15 cellular contexts compared by ENCODE assay signal in the genomic region with DNA sequence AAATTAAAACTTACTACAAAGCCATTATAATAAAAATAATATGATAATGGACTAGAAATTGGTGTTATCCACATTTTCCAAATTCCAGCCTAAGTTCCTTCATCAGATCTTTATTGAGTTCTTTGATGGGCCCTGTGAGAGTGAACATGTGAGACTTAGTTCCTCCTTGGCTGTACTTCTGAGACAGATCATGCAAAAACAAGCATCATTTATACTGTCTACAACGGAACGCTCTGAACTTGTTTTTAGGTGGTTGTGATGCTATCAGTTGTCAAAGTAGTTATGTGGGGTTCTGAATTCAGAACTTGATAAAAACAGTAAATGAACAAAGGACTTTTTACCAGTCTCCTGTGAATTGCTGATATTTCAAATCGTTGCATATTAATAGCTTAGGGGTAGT.
"Had no signal": no experiment of that assay in that cellular context is flagged by ENCODE, and none has a peak within 500 bp of the region (broad histone marks: within the 10 kb centered on the region; RNA-seq: fewer than 3 reads in every experiment).

No MANE protein-coding gene starts in this region.

- H3K9me3 ChIP-seq: colonic mucosa, gastrocnemius medialis, heart right ventricle, left lung had no signal

- H3K27ac ChIP-seq: colonic mucosa, gastrocnemius medialis, heart right ventricle, left lung had no signal

- H3K27me3 ChIP-seq: colonic mucosa had no signal

- ATAC-seq: activated CD8-positive, alpha-beta T cell treated with anti-CD3 and anti-CD28 coated beads, Interleukin-2, amount 10 ng/mL, durations not matched to agents 7 days and 5 days; activated T-cell treated with anti-CD3 and anti-CD28 coated beads, Interleukin-2, amount 50 U/mL, for 4 hours; gastrocnemius medialis; left lung had no signal

- H3K27me3 Mint-ChIP-seq: central memory CD8-positive, alpha-beta T cell had no signal

- H3K36me3 ChIP-seq: colonic mucosa, gastrocnemius medialis, heart right ventricle, left lung had no signal

- H3K27ac Mint-ChIP-seq: activated CD4-positive, alpha-beta T cell treated with anti-CD3 and anti-CD28 coated beads, Interleukin-2, amount 10 ng/mL, durations not matched to agents 24 days and 14 days; activated CD8-positive, alpha-beta T cell treated with anti-CD3 and anti-CD28 coated beads, Interleukin-2, amount 10 ng/mL, durations not matched to agents 7 days and 5 days; activated naive CD4-positive, alpha-beta T cell treated with anti-CD3 and anti-CD28 coated beads for 36 hours; stimulated activated naive CD8-positive, alpha-beta T cell treated with anti-CD3 and anti-CD28 coated beads, Interleukin-15, Interleukin-2, amounts not matched to agents 100 ng/mL and 50 ng/mL, for 24 hours had no signal

- H3K4me3 ChIP-seq: colonic mucosa, gastrocnemius medialis, heart right ventricle, left lung had no signal

- H3K9me3 Mint-ChIP-seq: activated CD4-positive, alpha-beta T cell treated with anti-CD3 and anti-CD28 coated beads, Interleukin-2, amount 10 ng/mL, durations not matched to agents 24 days and 14 days; activated naive CD4-positive, alpha-beta T cell treated with anti-CD3 and anti-CD28 coated beads for 36 hours; activated T-cell treated with anti-CD3 and anti-CD28 coated beads, Interleukin-2, amount 50 U/mL, for 4 hours; central memory CD8-positive, alpha-beta T cell; neural crest cell; stimulated activated naive CD8-positive, alpha-beta T cell treated with anti-CD3 and anti-CD28 coated beads, Interleukin-15, Interleukin-2, amounts not matched to agents 100 ng/mL and 50 ng/mL, for 24 hours had no signal

- FAIRE-seq: endometrium had no signal

- DNase-seq: activated CD4-positive, alpha-beta T cell treated with anti-CD3 and anti-CD28 coated beads, Interleukin-2, amount 10 ng/mL, durations not matched to agents 24 days and 14 days; activated CD8-positive, alpha-beta memory T cell treated with anti-CD3 and anti-CD28 coated beads, Interleukin-2, amount 50 U/mL, for 4 hours; activated CD8-positive, alpha-beta T cell treated with anti-CD3 and anti-CD28 coated beads, Interleukin-2, amount 10 ng/mL, durations not matched to agents 7 days and 5 days; activated naive CD4-positive, alpha-beta T cell treated with anti-CD3 and anti-CD28 coated beads for 36 hours; activated T-cell treated with anti-CD3 and anti-CD28 coated beads, Interleukin-2, amount 50 U/mL, for 4 hours; colonic mucosa; gastrocnemius medialis; heart right ventricle; left lung; mammary epithelial cell; stimulated activated CD4-positive, alpha-beta T cell treated with anti-CD3 and anti-CD28 coated beads, Interleukin-2, amount 100 ng/mL, for 24 hours had no signal

- H3K4me1 ChIP-seq: colonic mucosa, left lung had no signal

- H3K4me1 Mint-ChIP-seq: central memory CD8-positive, alpha-beta T cell had no signal

- H3K4me3 Mint-ChIP-seq: activated CD4-positive, alpha-beta T cell treated with anti-CD3 and anti-CD28 coated beads, Interleukin-2, amount 10 ng/mL, durations not matched to agents 24 days and 14 days; activated CD8-positive, alpha-beta T cell treated with anti-CD3 and anti-CD28 coated beads, Interleukin-2, amount 10 ng/mL, durations not matched to agents 7 days and 5 days; activated naive CD4-positive, alpha-beta T cell treated with anti-CD3 and anti-CD28 coated beads for 36 hours; activated T-cell treated with anti-CD3 and anti-CD28 coated beads, Interleukin-2, amount 50 U/mL, for 4 hours; central memory CD8-positive, alpha-beta T cell; neural crest cell; stimulated activated naive CD8-positive, alpha-beta T cell treated with anti-CD3 and anti-CD28 coated beads, Interleukin-15, Interleukin-2, amounts not matched to agents 100 ng/mL and 50 ng/mL, for 24 hours had no signal
